ENCODE assay signal across 1 cellular context in the genomic region with DNA sequence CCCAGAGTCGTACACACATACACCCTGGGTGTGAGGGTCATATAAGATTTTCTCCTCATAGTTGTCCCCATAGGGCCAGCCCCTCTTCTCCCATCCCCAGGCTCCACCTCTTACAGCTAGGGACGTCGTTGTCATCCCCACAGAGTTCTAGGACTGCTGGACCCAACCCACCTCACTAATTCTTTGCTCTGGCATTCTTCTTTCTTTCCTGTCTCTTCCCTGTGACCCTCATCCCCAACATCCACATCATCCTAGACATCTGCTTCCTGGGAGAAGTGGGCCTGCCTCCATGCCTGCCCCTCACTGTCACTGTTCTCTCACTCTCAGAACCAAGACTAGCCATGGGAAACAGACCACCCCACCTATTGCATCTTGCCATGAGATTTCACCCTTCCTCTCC.
TF ChIP-seq lines count a peak whose summit lies in the region.

No MANE protein-coding gene starts in this region.

TF ChIP-seq in HepG2, 621 proteins besides CTCF, POLR2A, EP300 and RAD21 (continued from another document):
- TF ChIP-seq, protein P1, sequence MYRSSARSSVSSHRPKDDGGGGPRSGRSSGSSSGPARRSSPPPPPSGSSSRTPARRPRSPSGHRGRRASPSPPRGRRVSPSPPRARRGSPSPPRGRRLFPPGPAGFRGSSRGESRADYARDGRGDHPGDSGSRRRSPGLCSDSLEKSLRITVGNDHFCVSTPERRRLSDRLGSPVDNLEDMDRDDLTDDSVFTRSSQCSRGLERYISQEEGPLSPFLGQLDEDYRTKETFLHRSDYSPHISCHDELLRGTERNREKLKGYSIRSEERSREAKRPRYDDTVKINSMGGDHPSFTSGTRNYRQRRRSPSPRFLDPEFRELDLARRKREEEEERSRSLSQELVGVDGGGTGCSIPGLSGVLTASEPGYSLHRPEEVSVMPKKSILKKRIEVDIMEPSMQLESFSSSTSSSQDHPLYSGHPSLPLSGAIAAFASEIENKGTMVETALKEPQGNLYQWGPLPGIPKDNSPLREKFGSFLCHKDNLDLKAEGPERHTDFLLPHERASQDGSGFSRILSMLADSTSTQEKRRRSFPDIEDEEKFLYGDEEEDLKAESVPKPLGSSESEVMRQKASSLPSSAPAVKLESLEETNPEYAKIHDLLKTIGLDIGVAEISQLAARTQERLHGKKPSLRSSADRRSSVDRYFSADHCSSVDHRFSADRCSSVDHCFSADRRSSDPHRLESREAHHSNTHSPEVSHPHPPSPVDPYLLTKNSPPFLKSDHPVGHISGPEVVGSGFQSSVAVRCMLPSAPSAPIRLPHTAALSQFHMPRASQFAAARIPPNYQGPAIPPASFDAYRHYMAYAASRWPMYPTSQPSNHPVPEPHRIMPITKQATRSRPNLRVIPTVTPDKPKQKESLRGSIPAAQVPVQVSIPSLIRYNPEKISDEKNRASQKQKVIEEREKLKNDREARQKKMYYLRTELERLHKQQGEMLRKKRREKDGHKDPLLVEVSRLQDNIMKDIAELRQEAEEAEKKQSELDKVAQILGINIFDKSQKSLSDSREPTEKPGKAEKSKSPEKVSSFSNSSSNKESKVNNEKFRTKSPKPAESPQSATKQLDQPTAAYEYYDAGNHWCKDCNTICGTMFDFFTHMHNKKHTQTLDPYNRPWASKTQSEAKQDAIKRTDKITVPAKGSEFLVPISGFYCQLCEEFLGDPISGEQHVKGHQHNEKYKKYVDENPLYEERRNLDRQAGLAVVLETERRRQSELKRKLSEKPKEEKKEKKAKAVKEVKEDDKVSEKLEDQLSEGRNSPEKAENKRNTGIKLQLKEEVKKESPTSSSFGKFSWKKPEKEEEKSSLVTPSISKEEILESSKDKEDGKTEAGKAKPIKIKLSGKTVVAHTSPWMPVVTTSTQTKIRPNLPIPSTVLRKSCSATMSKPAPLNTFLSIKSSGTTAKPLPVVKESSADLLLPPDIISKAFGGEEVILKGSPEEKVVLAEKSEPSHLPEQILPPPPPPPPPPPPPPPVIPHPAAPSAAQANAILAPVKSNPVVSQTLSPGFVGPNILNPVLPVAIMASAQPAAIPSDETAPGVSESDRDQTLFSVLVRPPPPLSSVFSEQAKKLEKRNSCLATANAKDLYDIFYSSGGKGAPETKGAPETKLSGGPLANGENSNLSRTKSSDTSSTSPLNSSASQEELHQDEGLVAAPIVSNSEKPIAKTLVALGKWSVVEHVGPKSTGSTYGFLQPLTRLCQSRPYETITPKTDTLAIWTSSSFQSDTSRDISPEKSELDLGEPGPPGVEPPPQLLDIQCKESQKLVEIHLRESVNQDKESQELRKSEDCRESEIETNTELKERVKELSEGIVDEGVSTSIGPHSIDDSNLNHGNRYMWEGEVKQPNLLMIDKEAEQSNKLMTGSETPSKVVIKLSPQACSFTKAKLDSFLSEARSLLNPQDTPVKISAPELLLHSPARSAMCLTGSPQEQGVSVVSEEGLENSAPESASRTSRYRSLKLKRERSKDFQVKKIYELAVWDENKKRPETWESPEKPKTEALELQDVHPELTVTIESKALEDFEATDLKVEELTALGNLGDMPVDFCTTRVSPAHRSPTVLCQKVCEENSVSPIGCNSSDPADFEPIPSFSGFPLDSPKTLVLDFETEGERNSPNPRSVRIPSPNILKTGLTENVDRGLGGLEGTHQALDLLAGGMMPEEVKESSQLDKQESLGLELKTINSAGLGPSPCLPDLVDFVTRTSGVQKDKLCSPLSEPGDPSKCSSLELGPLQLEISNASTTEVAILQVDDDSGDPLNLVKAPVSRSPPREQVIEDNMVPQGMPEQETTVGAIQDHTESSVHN (CRISPR knock-in tag; IDR thresholded peaks at IDR 0.05) = peak; percentile 72; the same call in 1 of the 2 replicates
- TF ChIP-seq IRF2 (CRISPR knock-in tag; IDR thresholded peaks at IDR 0.05) (no peak), ZNF136 (CRISPR knock-in tag; IDR thresholded peaks at IDR 0.05; ENCODE audit: low read depth) (no peak), MEIS2 (CRISPR knock-in tag; IDR thresholded peaks at IDR 0.05) (0 out of 2 replicates have a peak, but pooled peaks have one; percentile 11), ZNF143 (CRISPR knock-in tag; IDR thresholded peaks at IDR 0.05) (0 out of 2 replicates have a peak, but pooled peaks have one; percentile 5), ZNF331 (CRISPR knock-in tag; IDR thresholded peaks at IDR 0.05) (no peak), GTF3A (CRISPR knock-in tag; conservative IDR thresholded peaks at IDR 0.05) (peak; percentile 69; the same call in 1 of the 2 replicates), ARNTL (CRISPR knock-in tag; IDR thresholded peaks at IDR 0.05) (peak; percentile 55; the same call in 1 of the 2 replicates), ZNF589 (CRISPR knock-in tag; conservative IDR thresholded peaks at IDR 0.05) (0 out of 2 replicates have a peak, but pooled peaks have one; percentile 19)
- TF ChIP-seq, protein P2, sequence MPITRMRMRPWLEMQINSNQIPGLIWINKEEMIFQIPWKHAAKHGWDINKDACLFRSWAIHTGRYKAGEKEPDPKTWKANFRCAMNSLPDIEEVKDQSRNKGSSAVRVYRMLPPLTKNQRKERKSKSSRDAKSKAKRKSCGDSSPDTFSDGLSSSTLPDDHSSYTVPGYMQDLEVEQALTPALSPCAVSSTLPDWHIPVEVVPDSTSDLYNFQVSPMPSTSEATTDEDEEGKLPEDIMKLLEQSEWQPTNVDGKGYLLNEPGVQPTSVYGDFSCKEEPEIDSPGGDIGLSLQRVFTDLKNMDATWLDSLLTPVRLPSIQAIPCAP (CRISPR knock-in tag; IDR thresholded peaks at IDR 0.05; ENCODE audit: low read depth) = peak; percentile 59; the same call in 1 of the 2 replicates
